9 cellular contexts compared by ENCODE assay signal in the genomic region with DNA sequence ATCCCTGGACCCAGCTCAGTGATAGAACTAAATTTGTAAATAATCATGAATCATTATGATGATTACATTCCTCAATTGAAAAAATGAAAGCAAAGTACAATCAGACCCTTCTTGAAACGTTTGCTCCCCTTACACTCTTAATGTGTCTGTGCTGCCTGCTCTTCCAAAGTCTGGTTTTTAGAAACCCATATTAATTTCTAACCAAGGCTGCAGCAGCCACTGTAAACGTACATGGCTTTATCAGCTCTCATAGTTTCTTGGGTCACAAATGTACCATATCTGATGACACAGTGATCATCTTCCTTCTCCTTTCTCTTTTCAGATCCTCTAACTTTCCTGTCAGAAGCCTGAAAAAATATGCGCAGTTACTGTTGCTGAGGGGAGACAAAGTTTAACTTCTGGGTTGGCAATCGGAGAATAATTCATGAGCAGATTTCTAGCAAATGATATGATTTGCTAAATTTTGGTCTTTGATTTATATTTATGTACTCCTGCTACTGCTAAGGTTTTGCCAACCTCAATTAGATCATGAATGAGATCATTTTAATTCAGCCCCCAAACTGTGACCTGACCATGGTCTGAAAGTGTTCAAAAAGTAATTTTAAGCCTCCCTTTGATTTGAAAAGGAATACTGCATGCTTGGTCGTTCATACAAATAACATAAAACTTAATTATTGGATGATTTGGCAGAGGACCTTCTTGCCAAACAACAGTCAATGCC. TPM values are rescaled to one million over a fixed set of nuclear protein-coding genes. Genes with fewer than 3 reads are reported as not detected.
DNase-seq lines count a peak whose midpoint lies in the region; ATAC-seq and TF ChIP-seq lines count a peak whose summit lies in the region.
"Had no signal": no experiment of that assay in that cellular context is flagged by ENCODE, and none has a peak within 500 bp of the region (broad histone marks: within the 10 kb centered on the region; RNA-seq: fewer than 3 reads in every experiment).

No MANE protein-coding gene starts in this region.

- H3K36me3 ChIP-seq in brain microvascular endothelial cell (replicated peaks) (peaks cover 4% of the 10 kb centered on the region), mesenchymal stem cell (ENCODE audit: control insufficient read depth in 1 of 2, insufficient read depth in 2 of 2, low read depth in 1 of 2, low read length in 2 of 2) (peaks cover 0 to 7% of the 10 kb centered on the region in 2 experiments), thoracic aorta (no peaks in the 10 kb centered on the region)

- peaks cover 2% of the 10 kb centered on the region for H3K27me3 Mint-ChIP-seq in activated CD8-positive, alpha-beta T cell treated with anti-CD3 and anti-CD28 coated beads for 36 hours
- peaks cover 5% of the 10 kb centered on the region for H3K27me3 Mint-ChIP-seq in activated CD8-positive, alpha-beta T cell treated with anti-CD3 and anti-CD28 coated beads, Interleukin-2, amount 10 ng/mL, durations not matched to agents 7 days and 5 days (ENCODE audit: low read depth)

- peak overlapping the region; percentile 34 for H4K91ac ChIP-seq in mesenchymal stem cell (ENCODE audit: low read length)

- H3K23ac ChIP-seq in mesenchymal stem cell (ENCODE audit: low read length in 2 of 2) = no peak overlapping the region

- H3K9me3 Mint-ChIP-seq in activated CD8-positive, alpha-beta T cell treated with anti-CD3 and anti-CD28 coated beads for 36 hours = no peaks in the 10 kb centered on the region
- no peaks in the 10 kb centered on the region for H3K9me3 Mint-ChIP-seq in activated CD8-positive, alpha-beta T cell treated with anti-CD3 and anti-CD28 coated beads, Interleukin-2, amount 10 ng/mL, durations not matched to agents 7 days and 5 days (ENCODE audit: insufficient read depth)

- no peak overlapping the region for H3K4me2 ChIP-seq in mesenchymal stem cell (ENCODE audit: low read length, poor library complexity, severe bottlenecking)
- H3K4me2 ChIP-seq: A549 had no signal

- no peak overlapping the region for H4K8ac ChIP-seq in mesenchymal stem cell (ENCODE audit: low read length)

- no peak for DNase-seq in activated CD8-positive, alpha-beta T cell treated with anti-CD3 and anti-CD28 coated beads for 36 hours
- no peak for DNase-seq in activated CD8-positive, alpha-beta T cell treated with anti-CD3 and anti-CD28 coated beads, Interleukin-2, amount 10 ng/mL, durations not matched to agents 7 days and 5 days
- DNase-seq in brain microvascular endothelial cell (no peak), mesenchymal stem cell (no peak), thoracic aorta (ENCODE audit: low spot score) (no peak), GM10266 (ENCODE audit: extremely low spot score) (no peak)

- no peak overlapping the region for H2AK5ac ChIP-seq in mesenchymal stem cell (ENCODE audit: low read length, severe bottlenecking)

- H3K14ac ChIP-seq in mesenchymal stem cell (ENCODE audit: low read length in 2 of 2) = no peak overlapping the region

- no peak overlapping the region for H2BK120ac ChIP-seq in mesenchymal stem cell (ENCODE audit: low read depth, low read length)

- no peaks in the 10 kb centered on the region for H3K9me3 ChIP-seq in mesenchymal stem cell (ENCODE audit: control insufficient read depth, low read length)
- no peaks in the 10 kb centered on the region for H3K9me3 ChIP-seq in thoracic aorta
- H3K9me3 ChIP-seq: A549 had no signal

- H3K9ac ChIP-seq in mesenchymal stem cell (ENCODE audit: low read length) = peak overlapping the region; percentile 98

- CTCF ChIA-PET in activated CD8-positive, alpha-beta T cell treated with anti-CD3 and anti-CD28 coated beads for 36 hours (lab: Charles Lee) = no interaction called here
- CTCF ChIA-PET in activated CD8-positive, alpha-beta T cell treated with anti-CD3 and anti-CD28 coated beads, Interleukin-2, amount 10 ng/mL, durations not matched to agents 7 days and 5 days (lab: Charles Lee) = no interaction called here

- H2BK5ac ChIP-seq in mesenchymal stem cell (ENCODE audit: low read depth, low read length, poor library complexity, severe bottlenecking) = no peak overlapping the region

- WGBS in mesenchymal stem cell = 55% methylated on average over 3 of the region's 5 CpGs

- POLR2A ChIA-PET in activated CD8-positive, alpha-beta T cell treated with anti-CD3 and anti-CD28 coated beads for 36 hours (lab: Charles Lee) = no interaction called here
- POLR2A ChIA-PET in activated CD8-positive, alpha-beta T cell treated with anti-CD3 and anti-CD28 coated beads, Interleukin-2, amount 10 ng/mL, durations not matched to agents 7 days and 5 days (lab: Charles Lee) = no interaction called here

- intact Hi-C loops in activated CD8-positive, alpha-beta T cell treated with anti-CD3 and anti-CD28 coated beads for 36 hours (cut with micrococcal nuclease) = no loop called here

- peaks cover 4% of the 10 kb centered on the region for H3K36me3 Mint-ChIP-seq in activated CD8-positive, alpha-beta T cell treated with anti-CD3 and anti-CD28 coated beads for 36 hours (ENCODE audit: low read depth)
- no peaks in the 10 kb centered on the region for H3K36me3 Mint-ChIP-seq in activated CD8-positive, alpha-beta T cell treated with anti-CD3 and anti-CD28 coated beads, Interleukin-2, amount 10 ng/mL, durations not matched to agents 7 days and 5 days (ENCODE audit: low read depth)

- H3K27me3 ChIP-seq in brain microvascular endothelial cell (replicated peaks) (no peaks in the 10 kb centered on the region), mesenchymal stem cell (ENCODE audit: control insufficient read depth in 1 of 2, insufficient read depth in 1 of 2, low read length in 2 of 2) (no peaks in the 10 kb centered on the region), thoracic aorta (replicated peaks; ENCODE audit: insufficient read depth) (no peaks in the 10 kb centered on the region)

- no peak for TF ChIP-seq CTCF in activated CD8-positive, alpha-beta T cell treated with anti-CD3 and anti-CD28 coated beads for 36 hours (IDR thresholded peaks at IDR 0.05)
- TF ChIP-seq CTCF in brain microvascular endothelial cell (IDR thresholded peaks at IDR 0.05; ENCODE audit: low read depth, low read length, missing control alignments) (no peak), thoracic aorta (IDR thresholded peaks at IDR 0.05) (no peak), GM10266 (IDR thresholded peaks at IDR 0.05; ENCODE audit: control insufficient read depth, insufficient read depth, low read depth, missing control alignments) (no peak)

- no peak overlapping the region for H3K4me3 Mint-ChIP-seq in activated CD8-positive, alpha-beta T cell treated with anti-CD3 and anti-CD28 coated beads for 36 hours
- no peak overlapping the region for H3K4me3 Mint-ChIP-seq in activated CD8-positive, alpha-beta T cell treated with anti-CD3 and anti-CD28 coated beads, Interleukin-2, amount 10 ng/mL, durations not matched to agents 7 days and 5 days

- peak overlapping the region; percentile 14 for H3K27ac Mint-ChIP-seq in activated CD8-positive, alpha-beta T cell treated with anti-CD3 and anti-CD28 coated beads for 36 hours
- no peak overlapping the region for H3K27ac Mint-ChIP-seq in activated CD8-positive, alpha-beta T cell treated with anti-CD3 and anti-CD28 coated beads, Interleukin-2, amount 10 ng/mL, durations not matched to agents 7 days and 5 days

- no peak for ATAC-seq in activated CD8-positive, alpha-beta T cell treated with anti-CD3 and anti-CD28 coated beads for 36 hours
- ATAC-seq in activated CD8-positive, alpha-beta T cell treated with anti-CD3 and anti-CD28 coated beads, Interleukin-2, amount 10 ng/mL, durations not matched to agents 7 days and 5 days = no peak
- ATAC-seq in thoracic aorta (ENCODE audit: insufficient number of reproducible peaks, low FRiP score, low read depth) = no peak
- no peak for ATAC-seq in HG03342 (IDR thresholded peaks at IDR 0.05; ENCODE audit: unreplicated experiment)
- ATAC-seq in HG02885 (IDR thresholded peaks at IDR 0.05; ENCODE audit: poor library complexity, unreplicated experiment) = no peak
- ATAC-seq: A549 had no signal

- peaks cover 7% of the 10 kb centered on the region for H3K79me1 ChIP-seq in mesenchymal stem cell (replicated peaks; ENCODE audit: low read length, poor library complexity, severe bottlenecking)

- peak overlapping the region; percentile 99 for H3K27ac ChIP-seq in brain microvascular endothelial cell
- no peak overlapping the region for H3K27ac ChIP-seq in mesenchymal stem cell (ENCODE audit: low read length, poor library complexity, severe bottlenecking)
- peak overlapping the region; percentile 99 for H3K27ac ChIP-seq in thoracic aorta
- H3K27ac ChIP-seq: A549 had no signal

- H3K4me1 ChIP-seq in mesenchymal stem cell (ENCODE audit: control insufficient read depth, insufficient read depth, low read depth, low read length) (peaks cover 17% of the 10 kb centered on the region), thoracic aorta (ENCODE audit: control insufficient read depth in 1 of 2, low read depth in 2 of 2) (peaks cover 56 to 100% of the 10 kb centered on the region in 2 donors)

- H3K4me3 ChIP-seq in brain microvascular endothelial cell (ENCODE audit: low read depth, low read length) = no peak overlapping the region
- peak overlapping the region in 1 of 2 experiments; percentile 87 for H3K4me3 ChIP-seq in mesenchymal stem cell (ENCODE audit: insufficient read depth in 1 of 2, low read depth in 1 of 2, low read length in 2 of 2)
- H3K4me3 ChIP-seq in thoracic aorta = peak overlapping the region; percentile 43
- H3K4me3 ChIP-seq: A549 had no signal

- H3K18ac ChIP-seq in mesenchymal stem cell (ENCODE audit: low read depth in 1 of 2, low read length in 2 of 2) = no peak overlapping the region

- H2BK12ac ChIP-seq in mesenchymal stem cell (ENCODE audit: low read length in 2 of 2) = peak overlapping the region in 1 of 2 experiments; percentile 47

- no peak overlapping the region for H2BK15ac ChIP-seq in mesenchymal stem cell (ENCODE audit: low read depth, poor library complexity, severe bottlenecking)

- H3K4ac ChIP-seq in mesenchymal stem cell (ENCODE audit: low read depth in 1 of 2, low read length in 2 of 2) = peak overlapping the region in 1 of 2 experiments; percentile 21

- in situ Hi-C loops in brain microvascular endothelial cell (cut with HindIII; ENCODE audit: low pct_ligation_motif_present, low sequenced_read_pairs) = loop anchor here (25.0 kb wide), 1 partner anchor 1255 kb away; no protein-coding TSS in a partner anchor

- H2AFZ ChIP-seq in mesenchymal stem cell (ENCODE audit: low read depth, low read length) = no peak overlapping the region

- peaks cover 57% of the 10 kb centered on the region for H3K4me1 Mint-ChIP-seq in activated CD8-positive, alpha-beta T cell treated with anti-CD3 and anti-CD28 coated beads for 36 hours (ENCODE audit: low read depth)
- H3K4me1 Mint-ChIP-seq in activated CD8-positive, alpha-beta T cell treated with anti-CD3 and anti-CD28 coated beads, Interleukin-2, amount 10 ng/mL, durations not matched to agents 7 days and 5 days (ENCODE audit: low read depth) = peaks cover 15% of the 10 kb centered on the region

RNA-seq across cellular contexts. Expression of a gene that starts 12.3 kb away (rescaled TPM):
- 10 to 100 TPM; 13.5 to 14.9 TPM for total RNA-seq in activated CD8-positive, alpha-beta T cell treated with anti-CD3 and anti-CD28 coated beads for 36 hours
- total RNA-seq in activated CD8-positive, alpha-beta T cell treated with anti-CD3 and anti-CD28 coated beads, Interleukin-2, amount 10 ng/mL, durations not matched to agents 7 days and 5 days = 1 to 10 TPM; 4.0 to 5.7 TPM
- polyA plus RNA-seq in mesenchymal stem cell (2013, experiment 1 of 2) = 62.5 TPM
- polyA plus RNA-seq in mesenchymal stem cell (2013, experiment 2 of 2) = 60.2 TPM
- 100 to 1,000 TPM; 122 to 190 TPM for total RNA-seq in thoracic aorta

Comparison
In these comparisons a context has a peak if more than half of its experiments do, and no peak if none do; other contexts are left out.
1. RNA of a gene that starts 12.3 kb away (total RNA-seq): 122 to 190 TPM in thoracic aorta; 13.5 to 14.9 TPM in activated CD8-positive, alpha-beta T cell treated with anti-CD3 and anti-CD28 coated beads for 36 hours and 4.0 to 5.7 TPM in activated CD8-positive, alpha-beta T cell treated with anti-CD3 and anti-CD28 coated beads, Interleukin-2, amount 10 ng/mL, durations not matched to agents 7 days and 5 days; every median in the first group is over 4 times any median in the second.